In genomic region chr14:99885649-99885958, GRCh38 we compare ENCODE assay signal across 19 cellular contexts.
DNase-seq lines count a peak whose midpoint lies in the region; ATAC-seq and TF ChIP-seq lines count a peak whose summit lies in the region.
"Had no signal": no experiment of that assay in that cellular context is flagged by ENCODE, and none has a peak within 500 bp of the region (broad histone marks: within the 10 kb centered on the region; RNA-seq: fewer than 3 reads in every experiment).

No MANE protein-coding gene starts in this region.

- TF ChIP-seq RAD21 in neural cell (conservative IDR thresholded peaks at IDR 0.05): no peak

- H3K4me1 ChIP-seq in left ventricle myocardium inferior (no peaks in the 10 kb centered on the region), OCI-LY7 (ENCODE audit: insufficient read depth, low read length, poor library complexity, severe bottlenecking) (no peaks in the 10 kb centered on the region)
- H3K4me1 ChIP-seq: BLaER1 treated with 17β-estradiol and CSF1 and Interleukin-3, amounts not matched to agents 10 nM and 100 nM; Peyer's patch; SJCRH30 had no signal

- DNase-seq in left ventricle myocardium inferior (no peak), Right ventricle myocardium inferior (ENCODE audit: missing footprints) (no peak), OCI-LY7 (ENCODE audit: low spot score) (no peak), WTC11 (ENCODE audit: low spot score) (no peak), NCI-H146 (lab: John Stamatoyannopoulos, UW) (no peak)
- DNase-seq: GF-D8, GOT3, NCI-H1436 treated with DMSO at 0.1 percent for 48 hours, Peyer's patch had no signal

- H3K4me2 ChIP-seq in OCI-LY7 (ENCODE audit: low read length) (no peak overlapping the region), neural cell (ENCODE audit: low read length) (no peak overlapping the region)
- H3K4me2 ChIP-seq: BLaER1 treated with 17β-estradiol and CSF1 and Interleukin-3, amounts not matched to agents 10 nM and 100 nM had no signal

- TF ChIP-seq CTCF in left ventricle myocardium inferior (IDR thresholded peaks at IDR 0.05; ENCODE audit: borderline replicate concordance) (peak; percentile 13), OCI-LY7 (conservative IDR thresholded peaks at IDR 0.05; ENCODE audit: low read length) (peak; percentile 58; the same call in 1 of the 2 replicates), WTC11 (IDR thresholded peaks at IDR 0.05) (peak; percentile 17), neural cell (IDR thresholded peaks at IDR 0.05; ENCODE audit: poor library complexity, severe bottlenecking) (no peak)

- H3K9ac ChIP-seq in neural cell (ENCODE audit: low read length): no peak overlapping the region
- H3K9ac ChIP-seq: BLaER1 treated with 17β-estradiol and CSF1 and Interleukin-3, amounts not matched to agents 10 nM and 100 nM had no signal

- H3K36me3 ChIP-seq in left ventricle myocardium inferior (no peaks in the 10 kb centered on the region), OCI-LY7 (ENCODE audit: insufficient read depth, low read length) (no peaks in the 10 kb centered on the region), neural cell (ENCODE audit: insufficient read depth, low read length) (no peaks in the 10 kb centered on the region)
- H3K36me3 ChIP-seq: BLaER1 treated with 17β-estradiol and CSF1 and Interleukin-3, amounts not matched to agents 10 nM and 100 nM; HAP-1; Peyer's patch; SJCRH30 had no signal

- H3K79me2 ChIP-seq in OCI-LY7 (ENCODE audit: insufficient read depth, low read depth, low read length) (no peaks in the 10 kb centered on the region), neural cell (replicated peaks; ENCODE audit: insufficient read depth, low read length) (no peaks in the 10 kb centered on the region)

- POLR2A ChIA-PET in OCI-LY7 (lab: Charles Lee): no interaction called here
- POLR2A ChIA-PET in WTC11 (lab: Charles Lee): no interaction called here

- TF ChIP-seq EP300 in neural cell (conservative IDR thresholded peaks at IDR 0.05; ENCODE audit: poor library complexity, severe bottlenecking): no peak

- no peak overlapping the region for H3K27ac Mint-ChIP-seq in WTC11
- H3K27ac Mint-ChIP-seq: HFFc6, IgD-negative memory B cell, T-cell had no signal

- no peak overlapping the region for H3K4me3 Mint-ChIP-seq in WTC11
- H3K4me3 Mint-ChIP-seq: HFFc6, IgD-negative memory B cell, T-cell had no signal

- H3K9me3 ChIP-seq in left ventricle myocardium inferior (replicated peaks): no peaks in the 10 kb centered on the region
- no peaks in the 10 kb centered on the region for H3K9me3 ChIP-seq in OCI-LY7 (ENCODE audit: low read length)
- no peaks in the 10 kb centered on the region for H3K9me3 ChIP-seq in neural cell (ENCODE audit: low read length)
- H3K9me3 ChIP-seq: BLaER1 treated with 17β-estradiol and CSF1 and Interleukin-3, amounts not matched to agents 10 nM and 100 nM; HAP-1; Peyer's patch; SJCRH30 had no signal

- ATAC-seq in Right ventricle myocardium inferior: no peak
- ATAC-seq in WTC11: no peak
- no peak for ATAC-seq in HG02870 (IDR thresholded peaks at IDR 0.05; ENCODE audit: unreplicated experiment)
- ATAC-seq in GM18517 (IDR thresholded peaks at IDR 0.05; ENCODE audit: unreplicated experiment): no peak

- no TSS peak for BruUV-seq in OCI-LY7 (replicated peaks; lab: Mats Ljungman, UMichigan)

- peaks cover 38% of the 10 kb centered on the region for H3K4me1 Mint-ChIP-seq in WTC11
- H3K4me1 Mint-ChIP-seq: IgD-negative memory B cell, T-cell had no signal

- H3K36me3 Mint-ChIP-seq in WTC11: no peaks in the 10 kb centered on the region
- H3K36me3 Mint-ChIP-seq: IgD-negative memory B cell, T-cell had no signal

- H4K20me1 ChIP-seq in OCI-LY7 (ENCODE audit: insufficient read depth, low read length) (no peaks in the 10 kb centered on the region), neural cell (ENCODE audit: insufficient read depth) (no peaks in the 10 kb centered on the region)
- H4K20me1 ChIP-seq: BLaER1 treated with 17β-estradiol and CSF1 and Interleukin-3, amounts not matched to agents 10 nM and 100 nM had no signal

- H3K4me3 ChIP-seq in left ventricle myocardium inferior (no peak overlapping the region), OCI-LY7 (ENCODE audit: low read depth, low read length, poor library complexity, severe bottlenecking) (no peak overlapping the region), neural cell (ENCODE audit: low read length) (no peak overlapping the region)
- H3K4me3 ChIP-seq: BLaER1 treated with 17β-estradiol and CSF1 and Interleukin-3, amounts not matched to agents 10 nM and 100 nM; HAP-1; Peyer's patch; SJCRH30 had no signal

- H3K27me3 Mint-ChIP-seq in WTC11 (ENCODE audit: low read depth): no peaks in the 10 kb centered on the region; the same call in 1 of the 2 replicates

- no peaks in the 10 kb centered on the region for H3K27me3 ChIP-seq in left ventricle myocardium inferior (ENCODE audit: low read depth)
- H3K27me3 ChIP-seq in neural cell (ENCODE audit: insufficient read depth, low read depth, low read length): no peaks in the 10 kb centered on the region
- H3K27me3 ChIP-seq: BLaER1 treated with 17β-estradiol and CSF1 and Interleukin-3, amounts not matched to agents 10 nM and 100 nM; Peyer's patch; SJCRH30 had no signal

- no peaks in the 10 kb centered on the region for H3K9me2 ChIP-seq in OCI-LY7 (ENCODE audit: insufficient read depth, low read length)
- H3K9me2 ChIP-seq in neural cell (ENCODE audit: insufficient read depth, low read length): no peaks in the 10 kb centered on the region

- H3K9me3 Mint-ChIP-seq in WTC11: no peaks in the 10 kb centered on the region
- H3K9me3 Mint-ChIP-seq: HFFc6, IgD-negative memory B cell, T-cell had no signal

- no peak overlapping the region for H3K27ac ChIP-seq in left ventricle myocardium inferior (replicated peaks)
- no peak overlapping the region for H3K27ac ChIP-seq in OCI-LY7 (ENCODE audit: low read depth, low read length, poor library complexity, severe bottlenecking)
- H3K27ac ChIP-seq in neural cell (ENCODE audit: low read length): no peak overlapping the region
- H3K27ac ChIP-seq: BLaER1 treated with 17β-estradiol and CSF1 and Interleukin-3, amounts not matched to agents 10 nM and 100 nM; HL-60; Peyer's patch; SJCRH30 had no signal

- H2AFZ ChIP-seq in OCI-LY7 (ENCODE audit: low read length) (no peak overlapping the region), neural cell (ENCODE audit: low read depth, low read length) (no peak overlapping the region)

- intact Hi-C loops in left ventricle myocardium inferior (cut with micrococcal nuclease) (loop anchor here (2.0 kb wide), 1 partner anchor 155 kb away; no protein-coding TSS in a partner anchor), Right ventricle myocardium inferior (cut with DNase I) (loop anchor here (1.0 to 2.0 kb wide), 2 partner anchors 155 to 203 kb away; no protein-coding TSS in a partner anchor), OCI-LY7 (cut with micrococcal nuclease; ENCODE audit: unreplicated experiment) (loop anchor here (1.0 to 2.0 kb wide), 4 partner anchors 155 to 367 kb away; no protein-coding TSS in a partner anchor)

- CTCF ChIA-PET in OCI-LY7 (lab: Charles Lee; ENCODE audit: unreplicated experiment): no interaction called here
- CTCF ChIA-PET in WTC11 (lab: Charles Lee): interaction anchor here (0.6 to 1.6 kb wide), 5 partner anchors 10 to 155 kb away, joined by 3 to 5 read pairs (median 3); no protein-coding TSS in a partner anchor

- no peaks in the 10 kb centered on the region for H3F3A ChIP-seq in neural cell (ENCODE audit: insufficient read depth, low read length, poor library complexity, severe bottlenecking)

TF ChIP-seq in WTC11, 78 proteins besides CTCF, POLR2A, EP300 and RAD21 (continues in another document):
- TF ChIP-seq ZNF416 (CRISPR knock-in tag; IDR thresholded peaks at IDR 0.05) (no peak), CBFB (CRISPR knock-in tag; IDR thresholded peaks at IDR 0.05; ENCODE audit: low read depth) (no peak), TEAD1 (CRISPR knock-in tag; IDR thresholded peaks at IDR 0.05) (no peak), FOXJ3 (CRISPR knock-in tag; IDR thresholded peaks at IDR 0.05; ENCODE audit: borderline replicate concordance) (no peak), NR2C2 (CRISPR knock-in tag; IDR thresholded peaks at IDR 0.05) (no peak), ZNF263 (CRISPR knock-in tag; IDR thresholded peaks at IDR 0.05; ENCODE audit: low read depth) (no peak), MXD4 (CRISPR knock-in tag; IDR thresholded peaks at IDR 0.05; ENCODE audit: borderline replicate concordance) (no peak), HMGA2 (CRISPR knock-in tag; IDR thresholded peaks at IDR 0.05) (no peak)
- TF ChIP-seq, protein P1, sequence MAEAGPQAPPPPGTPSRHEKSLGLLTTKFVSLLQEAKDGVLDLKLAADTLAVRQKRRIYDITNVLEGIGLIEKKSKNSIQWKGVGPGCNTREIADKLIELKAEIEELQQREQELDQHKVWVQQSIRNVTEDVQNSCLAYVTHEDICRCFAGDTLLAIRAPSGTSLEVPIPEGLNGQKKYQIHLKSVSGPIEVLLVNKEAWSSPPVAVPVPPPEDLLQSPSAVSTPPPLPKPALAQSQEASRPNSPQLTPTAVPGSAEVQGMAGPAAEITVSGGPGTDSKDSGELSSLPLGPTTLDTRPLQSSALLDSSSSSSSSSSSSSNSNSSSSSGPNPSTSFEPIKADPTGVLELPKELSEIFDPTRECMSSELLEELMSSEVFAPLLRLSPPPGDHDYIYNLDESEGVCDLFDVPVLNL (CRISPR knock-in tag; IDR thresholded peaks at IDR 0.05; ENCODE audit: borderline replicate concordance, low read depth): no peak

TF ChIP-seq in neural cell, 6 proteins besides CTCF, POLR2A, EP300 and RAD21 (continues in another document):
- TF ChIP-seq MXI1 (conservative IDR thresholded peaks at IDR 0.05; ENCODE audit: poor library complexity, severe bottlenecking): no peak
